Comparison of ENCODE assay signal across 8 cellular contexts in genomic region chr1:212286437-212287131, GRCh38. TPM values are rescaled to one million over a fixed set of nuclear protein-coding genes. Genes with fewer than 3 reads are reported as not detected.
A peak's percentile ranks its signal among the peaks of the same experiment; 100 is the strongest.
DNase-seq lines count a peak whose midpoint lies in the region; ATAC-seq, FAIRE-seq and TF ChIP-seq lines count a peak whose summit lies in the region.

No MANE protein-coding gene starts in this region.

- ATAC-seq in A549 (peak; percentile 1 to 3; a peak in 3 of 6 replicates), RWPE2 (ENCODE audit: low read depth) (peak; percentile 4; the same call in 1 of the 3 replicates), HG02973 (IDR thresholded peaks at IDR 0.05; ENCODE audit: unreplicated experiment) (no peak), HG02588 (IDR thresholded peaks at IDR 0.05; ENCODE audit: unreplicated experiment) (no peak)

- TF ChIP-seq RAD21 in A549 (conservative IDR thresholded peaks at IDR 0.05 in 1 of 2, IDR thresholded peaks at IDR 0.05 in 1 of 2), result no peak

- 1% methylated on average over 19 of the region's 19 CpGs for WGBS in A549 (ENCODE audit: missing lambda C conversion rate)

- H3K9me3 ChIP-seq in A549, result no peaks in the 10 kb centered on the region
- no peaks in the 10 kb centered on the region for H3K9me3 ChIP-seq in RWPE2 (ENCODE audit: severe bottlenecking)

- H3K4me1 ChIP-seq in A549 (peaks cover 47% of the 10 kb centered on the region), RWPE2 (ENCODE audit: insufficient read depth, poor library complexity, severe bottlenecking) (peaks cover 18% of the 10 kb centered on the region)

- peak overlapping the region; percentile 93 to 96 for H3K27ac ChIP-seq in A549
- H3K27ac ChIP-seq in RWPE2 (ENCODE audit: poor library complexity, severe bottlenecking), result peak overlapping the region; percentile 79

- peaks cover 10% of the 10 kb centered on the region for H3K27me3 Mint-ChIP-seq in endothelial cell (ENCODE audit: unreplicated experiment)
- H3K27me3 Mint-ChIP-seq in nephron progenitor cell (ENCODE audit: low read depth, poor library complexity), result peaks cover 13% of the 10 kb centered on the region

- DNase-seq in A549 (ENCODE audit: low read depth in 1 of 2, low spot score in 1 of 2), result no peak
- no peak for DNase-seq in GM12892 (ENCODE audit: insufficient read length)
- DNase-seq in RWPE2 (ENCODE audit: low spot score), result no peak
- no peak for DNase-seq in endothelial cell (ENCODE audit: low spot score)
- no peak for DNase-seq in nephron progenitor cell
- DNase-seq in middle frontal gyrus (ENCODE audit: extremely low spot score, low spot score), result no peak

- TF ChIP-seq POLR2A in A549 (IDR thresholded peaks at IDR 0.05; ENCODE audit: low read length), result no peak
- no peak for TF ChIP-seq POLR2A in GM12892 (IDR thresholded peaks at IDR 0.05; ENCODE audit: low read depth, low read length)

- H3K27me3 ChIP-seq in RWPE2 (ENCODE audit: insufficient read depth, poor library complexity, severe bottlenecking), result no peaks in the 10 kb centered on the region

- H3K4me1 Mint-ChIP-seq in endothelial cell (ENCODE audit: unreplicated experiment), result peaks cover 29% of the 10 kb centered on the region
- H3K4me1 Mint-ChIP-seq in nephron progenitor cell, result peaks cover 54% of the 10 kb centered on the region

- H3K36me3 Mint-ChIP-seq in endothelial cell (ENCODE audit: low read depth, unreplicated experiment) (peaks cover 5% of the 10 kb centered on the region), nephron progenitor cell (ENCODE audit: low read depth) (no peaks in the 10 kb centered on the region)

- TF ChIP-seq CTCF in A549 (IDR thresholded peaks at IDR 0.05) (no peak), RWPE2 (IDR thresholded peaks at IDR 0.05; ENCODE audit: poor library complexity, severe bottlenecking) (no peak), endothelial cell (IDR thresholded peaks at IDR 0.05; ENCODE audit: unreplicated experiment) (no peak), nephron progenitor cell (IDR thresholded peaks at IDR 0.05) (no peak)

- H3K4me3 Mint-ChIP-seq in endothelial cell (ENCODE audit: unreplicated experiment) (peak overlapping the region; percentile 100), nephron progenitor cell (peak overlapping the region; percentile 96)

- FAIRE-seq in A549 (lab: Jason Lieb, UNC), result no peak
- peak; percentile 24 for FAIRE-seq in GM12892 (lab: Jason Lieb, UNC)

- CTCF ChIA-PET in A549 (lab: Yijun Ruan, JAX), result interaction anchor here (0.6 to 3.4 kb wide), 13 partner anchors 15 to 224 kb away, joined by 3 to 30 read pairs (median 4); no protein-coding TSS in a partner anchor

- peak overlapping the region; percentile 78 for H3K4me2 ChIP-seq in A549

- peak overlapping the region; percentile 82 for H3K4me3 ChIP-seq in A549
- H3K4me3 ChIP-seq in RWPE2 (ENCODE audit: severe bottlenecking), result peak overlapping the region; percentile 66

- POLR2A ChIA-PET in A549 (lab: Yijun Ruan, JAX), result interaction anchor here (1.0 to 2.2 kb wide), 5 partner anchors 198 to 606 kb away, joined by 3 to 8 read pairs (median 4); partner anchors contain the start of genes ATF3, DTL and INTS7

- TF ChIP-seq EP300 in A549 (IDR thresholded peaks at IDR 0.05), result no peak

- H3K9me3 Mint-ChIP-seq in endothelial cell (ENCODE audit: unreplicated experiment), result no peaks in the 10 kb centered on the region
- no peaks in the 10 kb centered on the region for H3K9me3 Mint-ChIP-seq in nephron progenitor cell

- H3K27ac Mint-ChIP-seq in endothelial cell (ENCODE audit: unreplicated experiment) (peak overlapping the region; percentile 94), nephron progenitor cell (peak overlapping the region; percentile 50)

- no peaks in the 10 kb centered on the region for H3K36me3 ChIP-seq in RWPE2 (ENCODE audit: low read depth)

TF ChIP-seq in A549, 52 proteins besides CTCF, POLR2A, EP300 and RAD21:
- TF ChIP-seq GATA3 (IDR thresholded peaks at IDR 0.05; ENCODE audit: borderline replicate concordance) (0 out of 2 replicates have a peak, but pooled peaks have one; percentile 30), TP53 (CRISPR knock-in tag; IDR thresholded peaks at IDR 0.05) (no peak)
TF ChIP-seq in A549: peak in this region for 1.

RNA-seq across cellular contexts. Expression of gene PPP2R5A, which starts 1.4 kb away (rescaled TPM):
- polyA plus RNA-seq in A549 (2011; rRNA removed) (33.6 and 37.6 TPM in 2 replicates), A549 (2017; fragmentation: RNase III; extraction: RNeasy Plus Mini Kit Qiagen cat#74134 plus additional on column Dnase treatment) (14.8 to 15.1 TPM (median 14.9 TPM) in 3 replicates)
- polyA plus RNA-seq in A549 (2012; cell fraction: cytosol; rRNA removed), result 9.7 and 12.0 TPM in 2 replicates
- 6.1 and 6.4 TPM in 2 replicates for polyA plus RNA-seq in A549 (2012; cell fraction: nucleus; rRNA removed)
- polyA minus RNA-seq in A549 (2011; rRNA and poly(A)+ RNA removed), result 6.8 and 7.9 TPM in 2 replicates
- 26.3 TPM for polyA plus RNA-seq in GM12892 (2012; ENCODE audit: missing spikeins)
- 25.5 TPM for total RNA-seq in endothelial cell (ENCODE audit: unreplicated experiment)

Comparison
In these comparisons a context has a peak if more than half of its experiments do, and no peak if none do; other contexts are left out.
1. ATAC-seq: peak in A549 (2 of 2) and RWPE2 (single experiment); none in HG02973 (single experiment) and HG02588 (single experiment).